25 cellular contexts compared by ENCODE assay signal in genomic region chr7:37729160-37729559, GRCh38. TPM values are rescaled to one million over a fixed set of nuclear protein-coding genes. Genes with fewer than 3 reads are reported as not detected.
DNase-seq lines count a peak whose midpoint lies in the region; ATAC-seq and TF ChIP-seq lines count a peak whose summit lies in the region.
"Had no signal": no experiment of that assay in that cellular context is flagged by ENCODE, and none has a peak within 500 bp of the region (broad histone marks: within the 10 kb centered on the region; RNA-seq: fewer than 3 reads in every experiment).

No MANE protein-coding gene starts in this region.

- H3K36me3 ChIP-seq in Caco-2 (ENCODE audit: control insufficient read depth, insufficient read depth, low read length) = no peaks in the 10 kb centered on the region
- H3K36me3 ChIP-seq in heart left ventricle = no peaks in the 10 kb centered on the region
- no peaks in the 10 kb centered on the region for H3K36me3 ChIP-seq in spleen
- H3K36me3 ChIP-seq: esophagus squamous epithelium, vagina had no signal

- H3K4me3 ChIP-seq in Caco-2 (ENCODE audit: low read depth, low read length) = no peak overlapping the region
- no peak overlapping the region for H3K4me3 ChIP-seq in heart left ventricle
- H3K4me3 ChIP-seq in spleen = no peak overlapping the region
- H3K4me3 ChIP-seq: esophagus squamous epithelium, vagina had no signal

- H3K4me1 Mint-ChIP-seq in Caco-2 (ENCODE audit: low read depth, unreplicated experiment) (no peaks in the 10 kb centered on the region), WTC11 (no peaks in the 10 kb centered on the region)

- CTCF ChIA-PET in Caco-2 (lab: Charles Lee) (no interaction called here), WTC11 (lab: Charles Lee) (interaction anchor here (1.2 kb wide), 1 partner anchor 185 kb away, joined by 3 read pairs; no protein-coding TSS in a partner anchor)

- H3K9me3 ChIP-seq in Caco-2 (0 out of 2 replicates have a peak, but pooled peaks cover 4% of the 10 kb centered on the region), heart left ventricle (no peaks in the 10 kb centered on the region), spleen (no peaks in the 10 kb centered on the region)
- H3K9me3 ChIP-seq: esophagus squamous epithelium, vagina had no signal

- no peak for DNase-seq in Caco-2
- DNase-seq in WTC11 (ENCODE audit: low spot score) = no peak
- peak in 1 of 5 donors; percentile 32 for DNase-seq in heart left ventricle
- no peak for DNase-seq in spleen
- no peak for DNase-seq in DMS53 treated with DMSO at 0.1 percent for 48 hours (lab: John Stamatoyannopoulos, UW; ENCODE audit: unreplicated experiment)
- DNase-seq in glomerular visceral epithelial cell (ENCODE audit: extremely low spot score) = no peak
- DNase-seq: activated CD4-positive, alpha-beta T cell treated with anti-CD3 and anti-CD28 coated beads for 36 hours; activated CD8-positive, alpha-beta memory T cell treated with anti-CD3 and anti-CD28 coated beads for 24 hours; activated naive CD4-positive, alpha-beta T cell treated with anti-CD3 and anti-CD28 coated beads for 36 hours; activated T-cell treated with anti-CD3 and anti-CD28 coated beads, Interleukin-2, amount 50 U/mL, for 24 hours; amniotic stem cell; C1 segment of cervical spinal cord; effector CD4-positive, alpha-beta T cell; esophagus squamous epithelium; NCI-H1092 treated with DMSO at 0.1 percent for 48 hours; NCI-H2081; PC-3; right cardiac atrium; SIG-M5 had no signal

- intact Hi-C loops in Caco-2 (cut with micrococcal nuclease; ENCODE audit: unreplicated experiment) = no loop called here
- intact Hi-C loops in heart left ventricle (cut with DNase I) = no loop called here
- intact Hi-C loops in spleen (cut with DNase I; ENCODE audit: low total_unique reads) = no loop called here

- H3K27ac ChIP-seq in heart left ventricle = peak overlapping the region in 4 of 12 donors; percentile 14 to 66 (median 29)
- peak overlapping the region in 6 of 8 donors; percentile 32 to 77 (median 51) for H3K27ac ChIP-seq in spleen
- H3K27ac ChIP-seq: vagina had no signal

- no peak for TF ChIP-seq POLR2A in heart left ventricle (IDR thresholded peaks at IDR 0.05)
- TF ChIP-seq POLR2A in spleen (IDR thresholded peaks at IDR 0.05) = no peak

- TF ChIP-seq CTCF in Caco-2 (IDR thresholded peaks at IDR 0.05; ENCODE audit: insufficient read depth in 1 of 2, low read depth in 1 of 2, low read length in 1 of 2, severe bottlenecking in 1 of 2, unreplicated experiment in 1 of 2) (no peak), WTC11 (IDR thresholded peaks at IDR 0.05) (no peak), heart left ventricle (IDR thresholded peaks at IDR 0.05) (no peak), spleen (IDR thresholded peaks at IDR 0.05 in 8 of 11, conservative IDR thresholded peaks at IDR 0.05 in 3 of 11) (no peak)

- ATAC-seq in WTC11 = no peak
- peak in 3 of 4 donors; percentile 60 to 82 (median 72) for ATAC-seq in heart left ventricle
- ATAC-seq in HG02970 (IDR thresholded peaks at IDR 0.05; ENCODE audit: low FRiP score, unreplicated experiment) = no peak
- ATAC-seq in GM21367 (IDR thresholded peaks at IDR 0.05; ENCODE audit: unreplicated experiment) = no peak
- ATAC-seq: activated CD4-positive, alpha-beta T cell treated with anti-CD3 and anti-CD28 coated beads for 36 hours; HepG2; PC-3 had no signal

- H3K27me3 ChIP-seq in Caco-2 (replicated peaks; ENCODE audit: control insufficient read depth, insufficient read depth, low read length) (no peaks in the 10 kb centered on the region), heart left ventricle (no peaks in the 10 kb centered on the region), spleen (replicated peaks in 1 of 7) (peaks cover 0 to 11% (median 0%) of the 10 kb centered on the region in 7 donors)
- H3K27me3 ChIP-seq: esophagus squamous epithelium, vagina had no signal

- peak overlapping the region; percentile 3 for H3K27ac Mint-ChIP-seq in Caco-2 (ENCODE audit: unreplicated experiment)
- H3K27ac Mint-ChIP-seq in WTC11 = peak overlapping the region; percentile 1; the same call in 1 of the 2 replicates
- H3K27ac Mint-ChIP-seq: activated CD4-positive, alpha-beta T cell treated with anti-CD3 and anti-CD28 coated beads for 36 hours; activated naive CD4-positive, alpha-beta T cell treated with anti-CD3 and anti-CD28 coated beads for 36 hours; activated T-cell treated with anti-CD3 and anti-CD28 coated beads, Interleukin-2, amount 50 U/mL, for 24 hours had no signal

- H3K9me3 Mint-ChIP-seq in Caco-2 (ENCODE audit: unreplicated experiment) (no peaks in the 10 kb centered on the region), WTC11 (no peaks in the 10 kb centered on the region)
- H3K9me3 Mint-ChIP-seq: activated naive CD4-positive, alpha-beta T cell treated with anti-CD3 and anti-CD28 coated beads for 36 hours; activated T-cell treated with anti-CD3 and anti-CD28 coated beads, Interleukin-2, amount 50 U/mL, for 24 hours had no signal

- H3K4me1 ChIP-seq in Caco-2 = no peaks in the 10 kb centered on the region
- H3K4me1 ChIP-seq in heart left ventricle = peaks cover 0 to 33% (median 12%) of the 10 kb centered on the region in 12 donors
- H3K4me1 ChIP-seq in spleen = peaks cover 0 to 68% (median 12%) of the 10 kb centered on the region in 6 donors

- H3K4me3 Mint-ChIP-seq in Caco-2 (ENCODE audit: unreplicated experiment) (no peak overlapping the region), WTC11 (no peak overlapping the region)
- H3K4me3 Mint-ChIP-seq: activated CD4-positive, alpha-beta T cell treated with anti-CD3 and anti-CD28 coated beads for 36 hours; activated naive CD4-positive, alpha-beta T cell treated with anti-CD3 and anti-CD28 coated beads for 36 hours; activated T-cell treated with anti-CD3 and anti-CD28 coated beads, Interleukin-2, amount 50 U/mL, for 24 hours had no signal

- POLR2A ChIA-PET in Caco-2 (lab: Charles Lee) = no interaction called here
- POLR2A ChIA-PET in WTC11 (lab: Charles Lee) = no interaction called here

- no TSS peak for BruUV-seq in Caco-2 (replicated peaks; lab: Mats Ljungman, UMichigan)

- no peaks in the 10 kb centered on the region for H3K36me3 Mint-ChIP-seq in Caco-2 (ENCODE audit: insufficient read depth, unreplicated experiment)
- no peaks in the 10 kb centered on the region for H3K36me3 Mint-ChIP-seq in WTC11

- peaks cover 10% of the 10 kb centered on the region for H3K27me3 Mint-ChIP-seq in Caco-2 (ENCODE audit: insufficient read depth, unreplicated experiment)
- H3K27me3 Mint-ChIP-seq in WTC11 (ENCODE audit: low read depth) = no peaks in the 10 kb centered on the region

TF ChIP-seq in WTC11, 78 proteins besides CTCF, POLR2A, EP300 and RAD21 (continues in another document):
- TF ChIP-seq ZNF396 (CRISPR knock-in tag; IDR thresholded peaks at IDR 0.05; ENCODE audit: borderline replicate concordance) = no peak
- TF ChIP-seq TP53 (CRISPR knock-in tag; IDR thresholded peaks at IDR 0.05) = no peak
- no peak for TF ChIP-seq EMX1 (CRISPR knock-in tag; IDR thresholded peaks at IDR 0.05)
- no peak for TF ChIP-seq ZMAT4 (CRISPR knock-in tag; IDR thresholded peaks at IDR 0.05)
- no peak for TF ChIP-seq ZNF121 (CRISPR knock-in tag; IDR thresholded peaks at IDR 0.05)
- no peak for TF ChIP-seq E2F1 (CRISPR knock-in tag; IDR thresholded peaks at IDR 0.05)
- TF ChIP-seq RORB (CRISPR knock-in tag; IDR thresholded peaks at IDR 0.05) = no peak
- TF ChIP-seq RELA (CRISPR knock-in tag; IDR thresholded peaks at IDR 0.05; ENCODE audit: borderline replicate concordance) = no peak
- no peak for TF ChIP-seq HMGA2 (CRISPR knock-in tag; IDR thresholded peaks at IDR 0.05)
- TF ChIP-seq ZNF219 (CRISPR knock-in tag; IDR thresholded peaks at IDR 0.05; ENCODE audit: borderline replicate concordance) = no peak
- no peak for TF ChIP-seq ZNF423 (CRISPR knock-in tag; IDR thresholded peaks at IDR 0.05)
- TF ChIP-seq IRF1 (CRISPR knock-in tag; IDR thresholded peaks at IDR 0.05) = no peak
- no peak for TF ChIP-seq ELF4 (CRISPR knock-in tag; IDR thresholded peaks at IDR 0.05; ENCODE audit: low read depth)
- TF ChIP-seq GTF2I (CRISPR knock-in tag; conservative IDR thresholded peaks at IDR 0.05) = no peak
- TF ChIP-seq FOXP1 (CRISPR knock-in tag; IDR thresholded peaks at IDR 0.05; ENCODE audit: borderline replicate concordance) = no peak

RNA-seq across cellular contexts. Expression of gene GPR141, which starts 45.6 kb away (rescaled TPM):
- total RNA-seq in Caco-2 (2022) = not detected in 2 replicates
- 0.96 to 1.8 TPM (median 1.3 TPM) in 3 replicates for total RNA-seq in WTC11 (2021)
- total RNA-seq in heart left ventricle = 1 to 10 TPM in 2 of 9 donors, under 1 TPM in 5, not detected in 2; 0.38 to 5.2 (median 0.54) TPM
- polyA plus RNA-seq in heart left ventricle = under 1 TPM in 1 of 2 donors, not detected in 1; 0.11 TPM
- 10 to 100 TPM in 5 of 7 donors, 1 to 10 TPM in 2; 4.6 to 37.4 (median 16.4) TPM for total RNA-seq in spleen
- 1 to 10 TPM in 2 of 3 donors, under 1 TPM in 1; 0.20 to 1.5 (median 1.0) TPM for polyA plus RNA-seq in spleen
- total RNA-seq: activated CD4-positive, alpha-beta T cell treated with anti-CD3 and anti-CD28 coated beads for 36 hours; activated naive CD4-positive, alpha-beta T cell treated with anti-CD3 and anti-CD28 coated beads for 36 hours; HepG2; LHCN-M2; osteoblast; PC-3; vagina had no signal
- polyA plus RNA-seq: HepG2, right cardiac atrium had no signal

Comparison
In these comparisons a context has a peak if more than half of its experiments do, and no peak if none do; other contexts are left out.
1. ATAC-seq: peak in heart left ventricle (3 of 4); none in WTC11 (single experiment), HG02970 (single experiment) and GM21367 (single experiment).